ENCODE assay signal across 8 cellular contexts in genomic region chr4:14178421-14178820, GRCh38.
DNase-seq lines count a peak whose midpoint lies in the region; ATAC-seq and TF ChIP-seq lines count a peak whose summit lies in the region.

No MANE protein-coding gene starts in this region.

- in situ Hi-C loops in astrocyte of the spinal cord (cut with HindIII; ENCODE audit: low sequenced_read_pairs) = no loop called here

- TF ChIP-seq CTCF in astrocyte of the spinal cord (IDR thresholded peaks at IDR 0.05; ENCODE audit: low read depth, low read length) = no peak
- no peak for TF ChIP-seq CTCF in spleen (IDR thresholded peaks at IDR 0.05 in 8 of 11, conservative IDR thresholded peaks at IDR 0.05 in 3 of 11)

- ATAC-seq in GM19468 (IDR thresholded peaks at IDR 0.05; ENCODE audit: extremely low read depth, unreplicated experiment) (peak; percentile 38), HG03460 (IDR thresholded peaks at IDR 0.05; ENCODE audit: unreplicated experiment) (peak; percentile 70)

- peak; percentile 51 for DNase-seq in COLO829 (ENCODE audit: low spot score)
- DNase-seq in astrocyte of the spinal cord (ENCODE audit: low read depth, low spot score) = peak; percentile 46
- DNase-seq in spleen = no peak
- no peak for DNase-seq in activated gamma-delta T cell (lab: John Stamatoyannopoulos, UW)
- DNase-seq in hypothalamus (lab: John Stamatoyannopoulos, UW) = no peak
- no peak for DNase-seq in OCI-M2 (lab: John Stamatoyannopoulos, UW; ENCODE audit: unreplicated experiment)

- TF ChIP-seq POLR2A in spleen (IDR thresholded peaks at IDR 0.05) = no peak

- H3K27me3 ChIP-seq in spleen (replicated peaks in 1 of 7) = no peaks in the 10 kb centered on the region

- H3K36me3 ChIP-seq in spleen = no peaks in the 10 kb centered on the region

- H3K9me3 ChIP-seq in spleen = no peaks in the 10 kb centered on the region

- peak overlapping the region in 7 of 8 donors; percentile 26 to 83 (median 58) for H3K27ac ChIP-seq in spleen

- intact Hi-C loops in spleen (cut with DNase I; ENCODE audit: low total_unique reads) = no loop called here

- H3K4me1 ChIP-seq in spleen = peaks cover 3 to 62% (median 38%) of the 10 kb centered on the region in 6 donors

- 0 to 3% (median 2%) methylated on average over 1 of the region's 1 CpG for WGBS in spleen, 5 donors

- H3K4me3 ChIP-seq in astrocyte of the spinal cord (ENCODE audit: low read depth, low read length) (no peak overlapping the region), spleen (peak overlapping the region in 1 of 8 donors; percentile 21)

Comparison
In these comparisons a context has a peak if more than half of its experiments do, and no peak if none do; other contexts are left out.
1. DNase-seq: peak in COLO829 (single experiment) and astrocyte of the spinal cord (single experiment); none in spleen (single experiment), activated gamma-delta T cell (single experiment), hypothalamus (0 of 51) and OCI-M2 (single experiment).